Comparison of ENCODE assay signal across 19 cellular contexts in genomic region chr4:18935956-18936355, GRCh38.
DNase-seq lines count a peak whose midpoint lies in the region; ATAC-seq and TF ChIP-seq lines count a peak whose summit lies in the region.
"Had no signal": no experiment of that assay in that cellular context is flagged by ENCODE, and none has a peak within 500 bp of the region (broad histone marks: within the 10 kb centered on the region; RNA-seq: fewer than 3 reads in every experiment).

No MANE protein-coding gene starts in this region.

- POLR2A ChIA-PET in activated CD4-positive, alpha-beta memory T cell treated with anti-CD3 and anti-CD28 coated beads for 36 hours (lab: Charles Lee), result no interaction called here

- ATAC-seq in GM21423 (IDR thresholded peaks at IDR 0.05; ENCODE audit: unreplicated experiment) (no peak), GM19035 (IDR thresholded peaks at IDR 0.05; ENCODE audit: unreplicated experiment) (no peak)
- no peak for ATAC-seq in activated CD8-positive, alpha-beta memory T cell treated with anti-CD3 and anti-CD28 coated beads, Interleukin-2, amount 10 ng/mL, durations not matched to agents 7 days and 5 days
- ATAC-seq: foreskin keratinocyte; naive thymus-derived CD8-positive, alpha-beta T cell had no signal

- peaks cover 34% of the 10 kb centered on the region for H3K4me1 Mint-ChIP-seq in nephron progenitor cell
- H3K4me1 Mint-ChIP-seq in activated CD4-positive, alpha-beta memory T cell treated with anti-CD3 and anti-CD28 coated beads for 36 hours (ENCODE audit: low read depth), result no peaks in the 10 kb centered on the region
- H3K4me1 Mint-ChIP-seq in activated CD8-positive, alpha-beta memory T cell treated with anti-CD3 and anti-CD28 coated beads, Interleukin-2, amount 10 ng/mL, durations not matched to agents 7 days and 5 days, result no peaks in the 10 kb centered on the region
- H3K4me1 Mint-ChIP-seq: CD8-positive, alpha-beta memory T cell; central memory CD8-positive, alpha-beta T cell; naive thymus-derived CD8-positive, alpha-beta T cell had no signal

- intact Hi-C loops in activated CD4-positive, alpha-beta memory T cell treated with anti-CD3 and anti-CD28 coated beads for 36 hours (cut with micrococcal nuclease), result no loop called here

- DNase-seq in NCI-H2227 treated with DMSO at 0.1 percent for 48 hours (lab: John Stamatoyannopoulos, UW) (peak; percentile 26), iPS-NIHi11 (ENCODE audit: low spot score) (peak; percentile 31), nephron progenitor cell (peak; percentile 3)
- DNase-seq in activated CD4-positive, alpha-beta memory T cell treated with anti-CD3 and anti-CD28 coated beads for 36 hours, result no peak
- DNase-seq in activated CD8-positive, alpha-beta memory T cell treated with anti-CD3 and anti-CD28 coated beads, Interleukin-2, amount 10 ng/mL, durations not matched to agents 7 days and 5 days, result no peak
- DNase-seq: activated naive CD4-positive, alpha-beta T cell treated with anti-CD3 and anti-CD28 coated beads, Interleukin-2, amount 50 U/mL, for 16 hours; CD8-positive, alpha-beta memory T cell; DMS53; foreskin keratinocyte; MV-4-11; naive thymus-derived CD8-positive, alpha-beta T cell; NCI-H187; NCI-H345; SHP77 treated with DMSO at 0.1 percent for 48 hours; T-helper 1 cell; testis had no signal

- no peaks in the 10 kb centered on the region for H3K36me3 Mint-ChIP-seq in nephron progenitor cell (ENCODE audit: low read depth)
- H3K36me3 Mint-ChIP-seq in activated CD4-positive, alpha-beta memory T cell treated with anti-CD3 and anti-CD28 coated beads for 36 hours, result no peaks in the 10 kb centered on the region
- H3K36me3 Mint-ChIP-seq in activated CD8-positive, alpha-beta memory T cell treated with anti-CD3 and anti-CD28 coated beads, Interleukin-2, amount 10 ng/mL, durations not matched to agents 7 days and 5 days, result no peaks in the 10 kb centered on the region
- H3K36me3 Mint-ChIP-seq: CD8-positive, alpha-beta memory T cell had no signal

- H3K27me3 Mint-ChIP-seq in nephron progenitor cell (ENCODE audit: low read depth, poor library complexity), result peaks cover 4% of the 10 kb centered on the region
- no peaks in the 10 kb centered on the region for H3K27me3 Mint-ChIP-seq in activated CD4-positive, alpha-beta memory T cell treated with anti-CD3 and anti-CD28 coated beads for 36 hours
- no peaks in the 10 kb centered on the region for H3K27me3 Mint-ChIP-seq in activated CD8-positive, alpha-beta memory T cell treated with anti-CD3 and anti-CD28 coated beads, Interleukin-2, amount 10 ng/mL, durations not matched to agents 7 days and 5 days
- H3K27me3 Mint-ChIP-seq: CD8-positive, alpha-beta memory T cell; central memory CD8-positive, alpha-beta T cell; naive thymus-derived CD8-positive, alpha-beta T cell had no signal

- CTCF ChIA-PET in activated CD4-positive, alpha-beta memory T cell treated with anti-CD3 and anti-CD28 coated beads for 36 hours (lab: Charles Lee), result no interaction called here
- CTCF ChIA-PET in activated CD8-positive, alpha-beta memory T cell treated with anti-CD3 and anti-CD28 coated beads, Interleukin-2, amount 10 ng/mL, durations not matched to agents 7 days and 5 days (lab: Charles Lee), result no interaction called here

- TF ChIP-seq CTCF in nephron progenitor cell (IDR thresholded peaks at IDR 0.05), result no peak

- H3K4me3 Mint-ChIP-seq in nephron progenitor cell, result no peak overlapping the region
- no peak overlapping the region for H3K4me3 Mint-ChIP-seq in activated CD4-positive, alpha-beta memory T cell treated with anti-CD3 and anti-CD28 coated beads for 36 hours
- H3K4me3 Mint-ChIP-seq in activated CD8-positive, alpha-beta memory T cell treated with anti-CD3 and anti-CD28 coated beads, Interleukin-2, amount 10 ng/mL, durations not matched to agents 7 days and 5 days, result no peak overlapping the region
- H3K4me3 Mint-ChIP-seq: CD8-positive, alpha-beta memory T cell; central memory CD8-positive, alpha-beta T cell; naive thymus-derived CD8-positive, alpha-beta T cell had no signal

- peak overlapping the region; percentile 79 for H3K27ac Mint-ChIP-seq in nephron progenitor cell
- no peak overlapping the region for H3K27ac Mint-ChIP-seq in activated CD4-positive, alpha-beta memory T cell treated with anti-CD3 and anti-CD28 coated beads for 36 hours
- H3K27ac Mint-ChIP-seq in activated CD8-positive, alpha-beta memory T cell treated with anti-CD3 and anti-CD28 coated beads, Interleukin-2, amount 10 ng/mL, durations not matched to agents 7 days and 5 days, result no peak overlapping the region
- H3K27ac Mint-ChIP-seq: CD8-positive, alpha-beta memory T cell; naive thymus-derived CD8-positive, alpha-beta T cell had no signal

- H3K9me3 Mint-ChIP-seq in nephron progenitor cell, result peaks cover 5% of the 10 kb centered on the region
- H3K9me3 Mint-ChIP-seq in activated CD4-positive, alpha-beta memory T cell treated with anti-CD3 and anti-CD28 coated beads for 36 hours, result peaks cover 18% of the 10 kb centered on the region
- H3K9me3 Mint-ChIP-seq in activated CD8-positive, alpha-beta memory T cell treated with anti-CD3 and anti-CD28 coated beads, Interleukin-2, amount 10 ng/mL, durations not matched to agents 7 days and 5 days (ENCODE audit: low read depth), result peaks cover 12% of the 10 kb centered on the region

Comparison
In these comparisons a context has a peak if more than half of its experiments do, and no peak if none do; other contexts are left out.
1. DNase-seq: peak in NCI-H2227 treated with DMSO at 0.1 percent for 48 hours (single experiment), iPS-NIHi11 (single experiment) and nephron progenitor cell (single experiment); none in activated CD4-positive, alpha-beta memory T cell treated with anti-CD3 and anti-CD28 coated beads for 36 hours (single experiment) and activated CD8-positive, alpha-beta memory T cell treated with anti-CD3 and anti-CD28 coated beads, Interleukin-2, amount 10 ng/mL, durations not matched to agents 7 days and 5 days (single experiment).